9 cellular contexts compared by ENCODE assay signal in the genomic region with DNA sequence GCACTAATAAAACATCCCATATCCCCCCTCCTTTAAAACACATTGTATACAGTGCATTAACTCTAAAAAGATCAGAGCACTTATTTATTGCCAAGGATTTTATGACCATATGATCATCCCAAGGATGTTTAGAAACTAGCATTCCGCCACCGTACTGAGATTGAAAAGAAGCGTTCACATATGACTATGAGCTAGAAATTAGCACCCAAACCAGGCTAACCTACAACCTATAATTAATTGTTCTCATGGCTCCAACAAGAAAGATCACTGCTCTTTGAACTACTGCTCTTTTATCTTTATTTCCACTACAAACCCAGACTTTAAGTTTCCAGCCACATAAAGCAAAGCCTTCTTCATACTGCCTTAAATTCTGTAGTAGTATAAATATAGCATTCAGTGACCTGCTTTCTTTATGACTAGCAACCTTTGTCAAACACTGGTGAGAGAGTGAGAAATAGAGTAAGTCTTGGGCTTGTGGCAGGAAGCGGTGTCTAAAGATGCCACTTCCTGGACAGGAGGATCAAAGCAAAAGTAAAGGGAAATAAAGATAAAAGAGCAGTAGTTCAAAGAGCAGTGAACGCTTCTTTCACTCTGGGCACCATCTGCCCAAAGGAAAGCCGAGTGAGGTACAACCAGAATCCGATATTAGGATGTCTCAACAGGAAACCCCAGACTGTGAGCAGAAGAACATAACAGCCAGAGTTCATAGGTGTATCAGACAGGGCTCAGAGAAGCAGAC.
DNase-seq lines count a peak whose midpoint lies in the region; ATAC-seq and TF ChIP-seq lines count a peak whose summit lies in the region.
"Had no signal": no experiment of that assay in that cellular context is flagged by ENCODE, and none has a peak within 500 bp of the region (broad histone marks: within the 10 kb centered on the region; RNA-seq: fewer than 3 reads in every experiment).

No MANE protein-coding gene starts in this region.

- TF ChIP-seq CTCF in right atrium auricular region (IDR thresholded peaks at IDR 0.05) (no peak), adrenal gland (IDR thresholded peaks at IDR 0.05) (no peak), lower leg skin (IDR thresholded peaks at IDR 0.05) (no peak)

- peaks cover 9% of the 10 kb centered on the region for H3K36me3 Mint-ChIP-seq in activated CD4-positive, alpha-beta T cell treated with anti-CD3 and anti-CD28 coated beads, Interleukin-2, amount 10 ng/mL, durations not matched to agents 24 days and 14 days (ENCODE audit: low read depth)
- peaks cover 0 to 4% (median 0%) of the 10 kb centered on the region in 3 donors for H3K36me3 Mint-ChIP-seq in naive thymus-derived CD8-positive, alpha-beta T cell

- H3K4me1 Mint-ChIP-seq in activated CD4-positive, alpha-beta T cell treated with anti-CD3 and anti-CD28 coated beads, Interleukin-2, amount 10 ng/mL, durations not matched to agents 24 days and 14 days: peaks cover 31% of the 10 kb centered on the region
- peaks cover 25 to 57% (median 48%) of the 10 kb centered on the region in 4 donors for H3K4me1 Mint-ChIP-seq in naive thymus-derived CD8-positive, alpha-beta T cell

- peak overlapping the region; percentile 67 for H3K27ac Mint-ChIP-seq in activated CD4-positive, alpha-beta T cell treated with anti-CD3 and anti-CD28 coated beads, Interleukin-2, amount 10 ng/mL, durations not matched to agents 24 days and 14 days
- H3K27ac Mint-ChIP-seq in naive thymus-derived CD8-positive, alpha-beta T cell: peak overlapping the region; percentile 51 to 94 (median 76)

- H3K4me3 Mint-ChIP-seq in activated CD4-positive, alpha-beta T cell treated with anti-CD3 and anti-CD28 coated beads, Interleukin-2, amount 10 ng/mL, durations not matched to agents 24 days and 14 days: peak overlapping the region; percentile 58
- peak overlapping the region; percentile 24 to 67 (median 54) for H3K4me3 Mint-ChIP-seq in naive thymus-derived CD8-positive, alpha-beta T cell

- 65 to 70% (median 68%) methylated on average over 7 of the region's 7 CpGs for WGBS in adrenal gland, 4 donors
- 59 to 67% methylated on average over 7 of the region's 7 CpGs for WGBS in lower leg skin, 2 donors

- POLR2A ChIA-PET in naive thymus-derived CD8-positive, alpha-beta T cell (lab: Charles Lee): interaction anchor here (1.3 kb wide), 1 partner anchor 215 kb away, joined by 3 read pairs; no protein-coding TSS in a partner anchor

- H3K27me3 ChIP-seq in right atrium auricular region: no peaks in the 10 kb centered on the region
- no peaks in the 10 kb centered on the region for H3K27me3 ChIP-seq in adrenal gland

- DNase-seq in activated CD4-positive, alpha-beta T cell treated with anti-CD3 and anti-CD28 coated beads, Interleukin-2, amount 10 ng/mL, durations not matched to agents 24 days and 14 days: peak; percentile 93
- DNase-seq in naive thymus-derived CD8-positive, alpha-beta T cell: peak; percentile 30 to 94 (median 79)
- no peak for DNase-seq in islet precursor cell
- DNase-seq in right atrium auricular region (ENCODE audit: low spot score): no peak
- no peak for DNase-seq in adrenal gland
- no peak for DNase-seq in lower leg skin (ENCODE audit: low spot score in 2 of 2)

- no peak overlapping the region for H3K4me3 ChIP-seq in right atrium auricular region
- H3K4me3 ChIP-seq in adrenal gland: no peak overlapping the region
- no peak overlapping the region for H3K4me3 ChIP-seq in lower leg skin (ENCODE audit: low read depth, poor library complexity, severe bottlenecking)

- peak; percentile 97 for ATAC-seq in GM19351 (IDR thresholded peaks at IDR 0.05; ENCODE audit: unreplicated experiment)
- peak; percentile 95 for ATAC-seq in HG03280 (IDR thresholded peaks at IDR 0.05; ENCODE audit: unreplicated experiment)
- ATAC-seq in naive thymus-derived CD8-positive, alpha-beta T cell: peak; percentile 89 to 91

- H3K27me3 Mint-ChIP-seq in activated CD4-positive, alpha-beta T cell treated with anti-CD3 and anti-CD28 coated beads, Interleukin-2, amount 10 ng/mL, durations not matched to agents 24 days and 14 days: peaks cover 18% of the 10 kb centered on the region
- H3K27me3 Mint-ChIP-seq in naive thymus-derived CD8-positive, alpha-beta T cell: peaks cover 0 to 3% (median 0%) of the 10 kb centered on the region in 5 donors

- H3K4me1 ChIP-seq in right atrium auricular region: no peaks in the 10 kb centered on the region
- no peaks in the 10 kb centered on the region for H3K4me1 ChIP-seq in adrenal gland (replicated peaks in 1 of 2)

- no peak for TF ChIP-seq POLR2A in adrenal gland (IDR thresholded peaks at IDR 0.05)
- TF ChIP-seq POLR2A in lower leg skin (IDR thresholded peaks at IDR 0.05): no peak

- peaks cover 19% of the 10 kb centered on the region for H3K9me3 Mint-ChIP-seq in activated CD4-positive, alpha-beta T cell treated with anti-CD3 and anti-CD28 coated beads, Interleukin-2, amount 10 ng/mL, durations not matched to agents 24 days and 14 days
- H3K9me3 Mint-ChIP-seq in naive thymus-derived CD8-positive, alpha-beta T cell: peaks cover 7 to 18% (median 16%) of the 10 kb centered on the region in 9 donors

- no peaks in the 10 kb centered on the region for H3K9me3 ChIP-seq in right atrium auricular region
- H3K9me3 ChIP-seq in adrenal gland (replicated peaks in 1 of 3): no peaks in the 10 kb centered on the region

- H3K36me3 ChIP-seq in right atrium auricular region (no peaks in the 10 kb centered on the region), adrenal gland (replicated peaks in 1 of 2) (no peaks in the 10 kb centered on the region)

- intact Hi-C loops in activated CD4-positive, alpha-beta T cell treated with anti-CD3 and anti-CD28 coated beads, Interleukin-2, amount 10 ng/mL, durations not matched to agents 24 days and 14 days (cut with micrococcal nuclease): loop anchor here (1.0 to 10.0 kb wide), 12 partner anchors 26 to 537 kb away; partner anchors contain the start of genes ERCC6L2 and FANCC
- intact Hi-C loops in adrenal gland (cut with DNase I) (loop anchor here in 1 of 2 donors (10.0 kb wide), 1 partner anchor 490 kb away; no protein-coding TSS in a partner anchor), lower leg skin (cut with DNase I; ENCODE audit: low total_unique reads) (no loop called here)

- H3K27ac ChIP-seq in right atrium auricular region: no peak overlapping the region
- H3K27ac ChIP-seq in adrenal gland: no peak overlapping the region
- H3K27ac ChIP-seq: KMS-11 had no signal

Comparison
In these comparisons a context has a peak if more than half of its experiments do, and no peak if none do; other contexts are left out.
1. DNase-seq: peak in activated CD4-positive, alpha-beta T cell treated with anti-CD3 and anti-CD28 coated beads, Interleukin-2, amount 10 ng/mL, durations not matched to agents 24 days and 14 days (single experiment) and naive thymus-derived CD8-positive, alpha-beta T cell (10 of 10); none in islet precursor cell (single experiment), right atrium auricular region (single experiment), adrenal gland (0 of 7) and lower leg skin (0 of 2).
2. Peak in every context shown above with its lines, with median percentiles within 50 percentile points of each other: ATAC-seq.